ENCODE assay signal across 9 cellular contexts in the genomic region with DNA sequence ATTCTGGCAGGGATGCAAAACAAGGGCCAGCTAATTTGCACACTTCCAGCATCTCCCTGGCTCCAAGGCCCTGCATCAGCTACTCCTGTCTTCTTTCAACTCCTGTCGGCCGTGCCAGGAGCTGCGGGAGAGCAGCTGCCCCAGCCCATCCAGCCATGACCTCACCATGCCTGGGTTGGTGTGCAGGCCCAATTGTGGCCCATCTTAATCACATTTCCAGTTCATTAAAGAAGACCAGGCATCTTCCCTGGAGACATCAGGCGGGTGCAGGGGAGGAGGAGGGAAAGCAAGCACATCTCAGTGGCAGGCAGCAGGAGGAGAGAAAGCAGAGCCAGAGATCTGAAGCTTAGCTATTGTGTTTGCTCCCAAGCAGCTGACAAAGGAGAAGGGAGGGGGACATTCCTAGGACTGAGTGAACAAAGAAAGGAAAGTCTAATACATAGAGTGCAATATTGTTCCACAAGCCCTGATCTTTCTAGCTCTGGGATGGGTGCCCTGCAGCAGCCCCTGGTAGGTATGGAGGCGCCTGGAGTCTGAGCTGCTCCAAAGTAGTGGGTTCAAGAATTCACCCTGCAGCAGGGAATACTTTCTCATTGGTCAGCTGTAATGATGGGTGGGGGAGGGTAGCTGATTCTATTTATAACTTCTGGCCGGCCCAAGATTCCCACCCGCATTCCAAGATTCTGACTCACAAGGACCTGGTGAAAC. TPM values are rescaled to one million over a fixed set of nuclear protein-coding genes. Genes with fewer than 3 reads are reported as not detected.
A peak's percentile ranks its signal among the peaks of the same experiment; 100 is the strongest.
DNase-seq lines count a peak whose midpoint lies in the region; ATAC-seq and TF ChIP-seq lines count a peak whose summit lies in the region.
"Had no signal": no experiment of that assay in that cellular context is flagged by ENCODE, and none has a peak within 500 bp of the region (broad histone marks: within the 10 kb centered on the region; RNA-seq: fewer than 3 reads in every experiment).

No MANE protein-coding gene starts in this region.

- H3K4me3 ChIP-seq in Caco-2 (ENCODE audit: low read depth, low read length): no peak overlapping the region

- no peaks in the 10 kb centered on the region for H3K9me3 ChIP-seq in Caco-2

- H3K4me1 Mint-ChIP-seq in Caco-2 (ENCODE audit: low read depth, unreplicated experiment) (peaks cover 34% of the 10 kb centered on the region), neural crest cell (peaks cover 33% of the 10 kb centered on the region)
- H3K4me1 Mint-ChIP-seq in activated CD8-positive, alpha-beta memory T cell treated with anti-CD3 and anti-CD28 coated beads, Interleukin-2, amount 10 ng/mL, durations not matched to agents 7 days and 5 days: no peaks in the 10 kb centered on the region
- H3K4me1 Mint-ChIP-seq in activated T-cell treated with anti-CD3 and anti-CD28 coated beads, Interleukin-2, amount 50 U/mL, for 24 hours (ENCODE audit: low read depth): no peaks in the 10 kb centered on the region

- no peaks in the 10 kb centered on the region for H3K27me3 Mint-ChIP-seq in Caco-2 (ENCODE audit: insufficient read depth, unreplicated experiment)
- H3K27me3 Mint-ChIP-seq in neural crest cell (ENCODE audit: low read depth): peaks cover 4% of the 10 kb centered on the region
- peaks cover 23% of the 10 kb centered on the region for H3K27me3 Mint-ChIP-seq in activated CD8-positive, alpha-beta memory T cell treated with anti-CD3 and anti-CD28 coated beads, Interleukin-2, amount 10 ng/mL, durations not matched to agents 7 days and 5 days
- no peaks in the 10 kb centered on the region for H3K27me3 Mint-ChIP-seq in activated T-cell treated with anti-CD3 and anti-CD28 coated beads, Interleukin-2, amount 50 U/mL, for 24 hours

- H3K4me3 Mint-ChIP-seq in Caco-2 (ENCODE audit: unreplicated experiment) (peak overlapping the region; percentile 44), neural crest cell (peak overlapping the region; percentile 7)
- no peak overlapping the region for H3K4me3 Mint-ChIP-seq in activated CD8-positive, alpha-beta memory T cell treated with anti-CD3 and anti-CD28 coated beads, Interleukin-2, amount 10 ng/mL, durations not matched to agents 7 days and 5 days
- H3K4me3 Mint-ChIP-seq in activated T-cell treated with anti-CD3 and anti-CD28 coated beads, Interleukin-2, amount 50 U/mL, for 24 hours: no peak overlapping the region

- H3K9me3 Mint-ChIP-seq in Caco-2 (ENCODE audit: unreplicated experiment): no peaks in the 10 kb centered on the region
- H3K9me3 Mint-ChIP-seq in neural crest cell: no peaks in the 10 kb centered on the region
- H3K9me3 Mint-ChIP-seq in activated CD8-positive, alpha-beta memory T cell treated with anti-CD3 and anti-CD28 coated beads, Interleukin-2, amount 10 ng/mL, durations not matched to agents 7 days and 5 days (ENCODE audit: low read depth): no peaks in the 10 kb centered on the region
- H3K9me3 Mint-ChIP-seq in activated T-cell treated with anti-CD3 and anti-CD28 coated beads, Interleukin-2, amount 50 U/mL, for 24 hours: no peaks in the 10 kb centered on the region

- TF ChIP-seq CTCF in Caco-2 (IDR thresholded peaks at IDR 0.05; ENCODE audit: insufficient read depth in 1 of 2, low read depth in 1 of 2, low read length in 1 of 2, severe bottlenecking in 1 of 2, unreplicated experiment in 1 of 2) (no peak), RWPE1 (conservative IDR thresholded peaks at IDR 0.05; ENCODE audit: low read depth) (no peak), neural crest cell (conservative IDR thresholded peaks at IDR 0.05) (peak; percentile 36)

- H3K36me3 ChIP-seq in Caco-2 (ENCODE audit: control insufficient read depth, insufficient read depth, low read length): no peaks in the 10 kb centered on the region

- peaks cover 59% of the 10 kb centered on the region for H3K4me1 ChIP-seq in Caco-2

- intact Hi-C loops in Caco-2 (cut with micrococcal nuclease; ENCODE audit: unreplicated experiment): loop anchor here (1.0 kb wide), 1 partner anchor 14 kb away; no protein-coding TSS in a partner anchor

- POLR2A ChIA-PET in Caco-2 (lab: Charles Lee): interaction anchor here (0.5 to 1.7 kb wide), 8 partner anchors 9 to 1839 kb away, joined by 3 to 16 read pairs (median 5); a partner anchor contains a TSS
- POLR2A ChIA-PET in RWPE1 (lab: Yijun Ruan, JAX; ENCODE audit: low non-redundant PET): no interaction called here

- BruUV-seq in Caco-2 (replicated peaks; lab: Mats Ljungman, UMichigan): TSS peak; percentile 48

- peak overlapping the region; percentile 34 for H3K27ac ChIP-seq in RWPE1
- H3K27ac ChIP-seq: KMS-11 had no signal

- ATAC-seq in activated CD8-positive, alpha-beta memory T cell treated with anti-CD3 and anti-CD28 coated beads, Interleukin-2, amount 10 ng/mL, durations not matched to agents 7 days and 5 days: no peak
- ATAC-seq in GM21723 (IDR thresholded peaks at IDR 0.05; ENCODE audit: unreplicated experiment): no peak
- no peak for ATAC-seq in GM19397 (IDR thresholded peaks at IDR 0.05; ENCODE audit: unreplicated experiment)

- DNase-seq in Caco-2: peak; percentile 84 to 93
- DNase-seq in RWPE1 (ENCODE audit: low spot score): peak; percentile 83
- DNase-seq in glomerular endothelial cell (ENCODE audit: extremely low read depth, low read depth, low spot score): peak; percentile 68
- DNase-seq in neural crest cell (ENCODE audit: low read depth, low spot score): peak; percentile 34
- DNase-seq in activated CD8-positive, alpha-beta memory T cell treated with anti-CD3 and anti-CD28 coated beads, Interleukin-2, amount 10 ng/mL, durations not matched to agents 7 days and 5 days: no peak
- DNase-seq in activated T-cell treated with anti-CD3 and anti-CD28 coated beads, Interleukin-2, amount 50 U/mL, for 24 hours: no peak

- H3K27ac Mint-ChIP-seq in Caco-2 (ENCODE audit: unreplicated experiment): peak overlapping the region; percentile 92
- peak overlapping the region; percentile 90 for H3K27ac Mint-ChIP-seq in neural crest cell (ENCODE audit: unreplicated experiment)
- no peak overlapping the region for H3K27ac Mint-ChIP-seq in activated CD8-positive, alpha-beta memory T cell treated with anti-CD3 and anti-CD28 coated beads, Interleukin-2, amount 10 ng/mL, durations not matched to agents 7 days and 5 days
- H3K27ac Mint-ChIP-seq in activated T-cell treated with anti-CD3 and anti-CD28 coated beads, Interleukin-2, amount 50 U/mL, for 24 hours: no peak overlapping the region

- CTCF ChIA-PET in Caco-2 (lab: Charles Lee) (interaction anchor here (0.6 to 1.9 kb wide), 10 partner anchors 9 to 194 kb away, joined by 3 to 28 read pairs (median 6); no protein-coding TSS in a partner anchor), RWPE1 (lab: Yijun Ruan, JAX) (interaction anchor here (0.7 kb wide), 1 partner anchor 105 kb away, joined by 4 read pairs; no protein-coding TSS in a partner anchor)
- CTCF ChIA-PET in activated CD8-positive, alpha-beta memory T cell treated with anti-CD3 and anti-CD28 coated beads, Interleukin-2, amount 10 ng/mL, durations not matched to agents 7 days and 5 days (lab: Charles Lee): interaction anchor here (0.9 to 1.0 kb wide), 2 partner anchors 43 to 194 kb away, joined by 3 to 4 read pairs; no protein-coding TSS in a partner anchor

- no peaks in the 10 kb centered on the region for H3K27me3 ChIP-seq in Caco-2 (replicated peaks; ENCODE audit: control insufficient read depth, insufficient read depth, low read length)

- H3K36me3 Mint-ChIP-seq in Caco-2 (ENCODE audit: insufficient read depth, unreplicated experiment): peaks cover 6% of the 10 kb centered on the region
- H3K36me3 Mint-ChIP-seq in neural crest cell (ENCODE audit: low read depth): no peaks in the 10 kb centered on the region
- H3K36me3 Mint-ChIP-seq in activated CD8-positive, alpha-beta memory T cell treated with anti-CD3 and anti-CD28 coated beads, Interleukin-2, amount 10 ng/mL, durations not matched to agents 7 days and 5 days: no peaks in the 10 kb centered on the region
- H3K36me3 Mint-ChIP-seq in activated T-cell treated with anti-CD3 and anti-CD28 coated beads, Interleukin-2, amount 50 U/mL, for 24 hours (ENCODE audit: low read depth): no peaks in the 10 kb centered on the region

RNA-seq across cellular contexts. Expression of a gene that starts 40.1 kb away (rescaled TPM):
- 0.30 and 0.41 TPM in 2 replicates for total RNA-seq in Caco-2 (2022)
- total RNA-seq in glomerular endothelial cell: 519 and 1,804 TPM in 2 replicates
- total RNA-seq in neural crest cell: 0.02 and 0.21 TPM in 2 replicates
- under 1 TPM in 1 of 2 experiments, not detected in 1; 0.02 TPM for total RNA-seq in activated CD8-positive, alpha-beta memory T cell treated with anti-CD3 and anti-CD28 coated beads, Interleukin-2, amount 10 ng/mL, durations not matched to agents 7 days and 5 days

Comparison
In these comparisons a context has a peak if more than half of its experiments do, and no peak if none do; other contexts are left out.
1. DNase-seq: peak in Caco-2 (2 of 2), RWPE1 (single experiment), glomerular endothelial cell (single experiment) and neural crest cell (single experiment); none in activated CD8-positive, alpha-beta memory T cell treated with anti-CD3 and anti-CD28 coated beads, Interleukin-2, amount 10 ng/mL, durations not matched to agents 7 days and 5 days (single experiment) and activated T-cell treated with anti-CD3 and anti-CD28 coated beads, Interleukin-2, amount 50 U/mL, for 24 hours (single experiment).
2. H3K27ac Mint-ChIP-seq: peak in Caco-2 (single experiment) and neural crest cell (single experiment); none in activated CD8-positive, alpha-beta memory T cell treated with anti-CD3 and anti-CD28 coated beads, Interleukin-2, amount 10 ng/mL, durations not matched to agents 7 days and 5 days (single experiment) and activated T-cell treated with anti-CD3 and anti-CD28 coated beads, Interleukin-2, amount 50 U/mL, for 24 hours (single experiment).
3. H3K4me3 Mint-ChIP-seq: peak in Caco-2 (single experiment) and neural crest cell (single experiment); none in activated CD8-positive, alpha-beta memory T cell treated with anti-CD3 and anti-CD28 coated beads, Interleukin-2, amount 10 ng/mL, durations not matched to agents 7 days and 5 days (single experiment) and activated T-cell treated with anti-CD3 and anti-CD28 coated beads, Interleukin-2, amount 50 U/mL, for 24 hours (single experiment).
4. RNA of a gene that starts 40.1 kb away (total RNA-seq): 519 to 1,804 TPM in glomerular endothelial cell; 0.30 to 0.41 TPM in Caco-2, 0.02 to 0.21 TPM in neural crest cell and 0.02 TPM in activated CD8-positive, alpha-beta memory T cell treated with anti-CD3 and anti-CD28 coated beads, Interleukin-2, amount 10 ng/mL, durations not matched to agents 7 days and 5 days; every median in the first group is over 100 times any median in the second.